Comparison of ENCODE assay signal across 8 cellular contexts in the genomic region with DNA sequence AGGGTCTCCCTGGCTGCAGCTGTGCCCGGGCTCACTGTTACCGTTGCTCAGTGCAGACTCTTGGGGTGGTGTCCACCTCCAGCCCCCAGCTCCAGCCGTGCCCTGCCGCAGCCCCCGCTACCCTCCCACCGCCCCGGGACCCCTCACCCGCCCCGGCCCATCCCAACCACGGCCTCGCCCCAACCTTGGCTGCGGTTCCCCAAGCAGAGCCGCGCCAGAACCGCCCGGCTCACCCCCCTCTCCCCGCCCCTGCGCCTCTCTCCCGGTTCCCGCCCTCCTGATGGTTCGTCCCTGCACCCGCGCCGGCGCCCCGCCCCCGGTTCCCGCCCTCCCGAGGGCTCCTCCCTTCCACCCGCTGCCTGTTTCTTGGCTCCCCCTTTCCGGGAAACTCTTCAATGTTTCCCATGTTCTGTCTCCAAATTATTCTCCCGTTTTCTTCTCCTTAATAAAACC. TPM values are rescaled to one million over a fixed set of nuclear protein-coding genes. Genes with fewer than 3 reads are reported as not detected.
A peak's percentile ranks its signal among the peaks of the same experiment; 100 is the strongest.
DNase-seq lines count a peak whose midpoint lies in the region; ATAC-seq, FAIRE-seq and TF ChIP-seq lines count a peak whose summit lies in the region.

No MANE protein-coding gene starts in this region.

- H3K36me3 ChIP-seq in HUES64 (ENCODE audit: insufficient read depth, low read length) (no peaks in the 10 kb centered on the region), RWPE2 (ENCODE audit: low read depth) (no peaks in the 10 kb centered on the region), pancreas (no peaks in the 10 kb centered on the region), upper lobe of right lung (no peaks in the 10 kb centered on the region)

- H3K9ac ChIP-seq in HUES64 (ENCODE audit: low read depth, low read length), result 0 out of 2 replicates have a peak overlapping the region, but pooled peaks have one; percentile 33

- peak overlapping the region; percentile 86 for H3K4me3 Mint-ChIP-seq in activated naive CD8-positive, alpha-beta T cell treated with anti-CD3 and anti-CD28 coated beads, Interleukin-2, amount 10 ng/mL, durations not matched to agents 7 days and 5 days

- no peak for TF ChIP-seq CTCF in RWPE2 (IDR thresholded peaks at IDR 0.05; ENCODE audit: poor library complexity, severe bottlenecking)
- TF ChIP-seq CTCF in pancreas (IDR thresholded peaks at IDR 0.05), result no peak
- no peak for TF ChIP-seq CTCF in upper lobe of right lung (IDR thresholded peaks at IDR 0.05)

- peak; percentile 96 for DNase-seq in GM03348 (ENCODE audit: low spot score)
- DNase-seq in RWPE2 (ENCODE audit: low spot score), result no peak
- peak; percentile 47 for DNase-seq in activated naive CD8-positive, alpha-beta T cell treated with anti-CD3 and anti-CD28 coated beads, Interleukin-2, amount 10 ng/mL, durations not matched to agents 7 days and 5 days
- peak; percentile 88 for DNase-seq in cardiac septum (ENCODE audit: low spot score)
- DNase-seq in pancreas, result peak; percentile 80 to 93 (median 86)
- peak; percentile 93 for DNase-seq in upper lobe of right lung

- no peak overlapping the region for H3K27ac ChIP-seq in HUES64 (ENCODE audit: low read depth, low read length)
- no peak overlapping the region for H3K27ac ChIP-seq in RWPE2 (ENCODE audit: poor library complexity, severe bottlenecking)
- H3K27ac ChIP-seq in pancreas, result no peak overlapping the region
- H3K27ac ChIP-seq in upper lobe of right lung, result no peak overlapping the region

- H3K27me3 ChIP-seq in HUES64 (ENCODE audit: insufficient read depth, low read length) (no peaks in the 10 kb centered on the region), RWPE2 (ENCODE audit: insufficient read depth, poor library complexity, severe bottlenecking) (no peaks in the 10 kb centered on the region), pancreas (no peaks in the 10 kb centered on the region), upper lobe of right lung (no peaks in the 10 kb centered on the region)

- H3K9me3 Mint-ChIP-seq in activated naive CD8-positive, alpha-beta T cell treated with anti-CD3 and anti-CD28 coated beads, Interleukin-2, amount 10 ng/mL, durations not matched to agents 7 days and 5 days, result no peaks in the 10 kb centered on the region

- POLR2A ChIA-PET in activated naive CD8-positive, alpha-beta T cell treated with anti-CD3 and anti-CD28 coated beads, Interleukin-2, amount 10 ng/mL, durations not matched to agents 7 days and 5 days (lab: Charles Lee), result interaction anchor here (1.5 kb wide), 1 partner anchor 159 kb away, joined by 3 read pairs; no protein-coding TSS in a partner anchor

- H3K27me3 Mint-ChIP-seq in activated naive CD8-positive, alpha-beta T cell treated with anti-CD3 and anti-CD28 coated beads, Interleukin-2, amount 10 ng/mL, durations not matched to agents 7 days and 5 days, result peaks cover 28% of the 10 kb centered on the region

- ATAC-seq in RWPE2 (ENCODE audit: low read depth), result peak; percentile 75
- ATAC-seq in activated naive CD8-positive, alpha-beta T cell treated with anti-CD3 and anti-CD28 coated beads, Interleukin-2, amount 10 ng/mL, durations not matched to agents 7 days and 5 days (ENCODE audit: low read depth), result peak; percentile 70
- peak; percentile 73 to 86 (median 84) for ATAC-seq in pancreas
- ATAC-seq in upper lobe of right lung, result peak; percentile 92
- no peak for ATAC-seq in HG03565 (IDR thresholded peaks at IDR 0.05; ENCODE audit: unreplicated experiment)

- WGBS in HUES64, result 2% methylated on average over 32 of the region's 32 CpGs
- 0 to 2% methylated on average over 15 to 32 of the region's 32 CpGs for WGBS in pancreas, 2 donors

- H3K4me1 ChIP-seq in HUES64 (ENCODE audit: insufficient read depth, low read length) (peaks cover 22% of the 10 kb centered on the region), RWPE2 (ENCODE audit: insufficient read depth, poor library complexity, severe bottlenecking) (peaks cover 20% of the 10 kb centered on the region), pancreas (peaks cover 6 to 14% (median 6%) of the 10 kb centered on the region in 3 donors), upper lobe of right lung (peaks cover 27% of the 10 kb centered on the region)

- no peaks in the 10 kb centered on the region for H3K36me3 Mint-ChIP-seq in activated naive CD8-positive, alpha-beta T cell treated with anti-CD3 and anti-CD28 coated beads, Interleukin-2, amount 10 ng/mL, durations not matched to agents 7 days and 5 days

- FAIRE-seq in pancreas (lab: Jason Lieb, UNC), result no peak

- H3K4me1 Mint-ChIP-seq in activated naive CD8-positive, alpha-beta T cell treated with anti-CD3 and anti-CD28 coated beads, Interleukin-2, amount 10 ng/mL, durations not matched to agents 7 days and 5 days, result peaks cover 10% of the 10 kb centered on the region

- peak overlapping the region; percentile 53 for H3K27ac Mint-ChIP-seq in activated naive CD8-positive, alpha-beta T cell treated with anti-CD3 and anti-CD28 coated beads, Interleukin-2, amount 10 ng/mL, durations not matched to agents 7 days and 5 days

- no peaks in the 10 kb centered on the region for H3K9me3 ChIP-seq in HUES64 (ENCODE audit: insufficient read depth, low read depth, low read length)
- H3K9me3 ChIP-seq in RWPE2 (ENCODE audit: severe bottlenecking), result no peaks in the 10 kb centered on the region
- H3K9me3 ChIP-seq in pancreas, result no peaks in the 10 kb centered on the region
- no peaks in the 10 kb centered on the region for H3K9me3 ChIP-seq in upper lobe of right lung

- H3K4me3 ChIP-seq in HUES64 (ENCODE audit: low read length) (peak overlapping the region; percentile 47), RWPE2 (ENCODE audit: severe bottlenecking) (peak overlapping the region; percentile 3), pancreas (peak overlapping the region in 2 of 4 donors; percentile 10 to 22), upper lobe of right lung (peak overlapping the region; percentile 42)

- intact Hi-C loops in cardiac septum (cut with DNase I) (loop anchor here (5.0 kb wide), 1 partner anchor 162 kb away; the partner anchor contains the start of gene ING1), pancreas (cut with DNase I) (no loop called here), upper lobe of right lung (cut with DNase I) (no loop called here)

RNA-seq across cellular contexts. Expression of gene ANKRD10, which starts 40.3 kb away (rescaled TPM):
- polyA plus RNA-seq in HUES64 (2013, experiment 1 of 2), result 74.1 TPM
- 95.0 TPM for polyA plus RNA-seq in HUES64 (2013, experiment 2 of 2)
- 100 to 1,000 TPM; 117 to 119 TPM for total RNA-seq in activated naive CD8-positive, alpha-beta T cell treated with anti-CD3 and anti-CD28 coated beads, Interleukin-2, amount 10 ng/mL, durations not matched to agents 7 days and 5 days
- total RNA-seq in cardiac septum (84.4 TPM), pancreas (100 to 1,000 TPM in 1 of 6 donors, 10 to 100 TPM in 5; 37.6 to 122 (median 59.3) TPM), upper lobe of right lung (134 TPM)
- polyA plus RNA-seq in pancreas, result 100 to 1,000 TPM in 1 of 2 donors, 10 to 100 TPM in 1; 95.3 to 138 TPM
